In the genomic region with DNA sequence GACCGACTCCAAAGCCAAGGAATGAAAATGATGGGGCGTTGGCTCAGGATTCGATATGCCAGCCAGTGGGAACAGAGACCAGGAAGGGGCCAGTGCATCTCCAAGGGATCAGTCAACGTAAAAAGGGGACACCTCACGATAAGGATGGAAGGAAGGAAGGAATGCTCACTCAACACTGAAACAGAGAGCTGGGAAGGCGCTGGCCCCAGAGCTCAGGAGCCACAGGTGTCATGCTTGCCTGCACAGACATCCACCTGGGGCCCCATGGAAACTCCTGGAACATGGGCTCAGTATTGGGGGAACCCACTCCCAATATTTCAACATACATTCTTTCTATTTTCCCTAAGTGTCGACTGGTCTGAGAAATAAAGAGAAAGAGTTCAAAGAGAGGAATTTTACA, we compare ENCODE assay signal across 16 cellular contexts. TPM values are rescaled to one million over a fixed set of nuclear protein-coding genes. Genes with fewer than 3 reads are reported as not detected.
"Had no signal": no experiment of that assay in that cellular context is flagged by ENCODE, and none has a peak within 500 bp of the region (broad histone marks: within the 10 kb centered on the region; RNA-seq: fewer than 3 reads in every experiment).

No MANE protein-coding gene starts in this region.

- DNase-seq: activated naive CD4-positive, alpha-beta T cell treated with anti-CD3 and anti-CD28 coated beads for 36 hours; adrenal gland; body of pancreas; central memory CD4-positive, alpha-beta T cell; dermis blood vessel endothelial cell; erythroblast; islet precursor cell; left lung; stimulated activated CD4-positive, alpha-beta T cell treated with anti-CD3 and anti-CD28 coated beads, Interleukin-12 subunit alpha, Interleukin-12 subunit beta, amount 100 ng/mL, for 4 hours had no signal

- H3K27me3 ChIP-seq: adrenal gland, body of pancreas, gastroesophageal sphincter, left lung, tibial nerve had no signal

- H3K36me3 ChIP-seq: adrenal gland, gastroesophageal sphincter, left lung, tibial nerve had no signal

- H3K4me1 Mint-ChIP-seq: stimulated activated memory B cell treated with anti-CD40 and anti-IgM and Interleukin-4, amounts not matched to agents 10 μg/mL and 1 μg/mL and 100 μg/mL, for 72 hours had no signal

- H3K27ac ChIP-seq: adrenal gland, body of pancreas had no signal

- H3K27ac Mint-ChIP-seq: activated naive CD4-positive, alpha-beta T cell treated with anti-CD3 and anti-CD28 coated beads for 36 hours; activated T-helper 1 cell treated with anti-CD3 and anti-CD28 coated beads, Interleukin-12 subunit alpha, Interleukin-12 subunit beta, Interleukin-2, Interleukin-4 antibody, amounts not matched to agents 30 ng/mL and 10 ng/mL and 1 ng/mL, durations not matched to agents 14 hours and 24 hours and 36 hours; stimulated activated memory B cell treated with anti-CD40 and anti-IgM and Interleukin-4, amounts not matched to agents 10 μg/mL and 1 μg/mL and 100 μg/mL, for 72 hours had no signal

- H3K36me3 Mint-ChIP-seq: stimulated activated memory B cell treated with anti-CD40 and anti-IgM and Interleukin-4, amounts not matched to agents 10 μg/mL and 1 μg/mL and 100 μg/mL, for 72 hours had no signal

- H3K9me3 ChIP-seq: adrenal gland, body of pancreas, gastroesophageal sphincter had no signal

- H3K4me3 Mint-ChIP-seq: activated naive CD4-positive, alpha-beta T cell treated with anti-CD3 and anti-CD28 coated beads for 36 hours; activated T-helper 1 cell treated with anti-CD3 and anti-CD28 coated beads, Interleukin-12 subunit alpha, Interleukin-12 subunit beta, Interleukin-2, Interleukin-4 antibody, amounts not matched to agents 30 ng/mL and 10 ng/mL and 1 ng/mL, durations not matched to agents 14 hours and 24 hours and 36 hours; stimulated activated memory B cell treated with anti-CD40 and anti-IgM and Interleukin-4, amounts not matched to agents 10 μg/mL and 1 μg/mL and 100 μg/mL, for 72 hours had no signal

- H3K4me3 ChIP-seq: adrenal gland, body of pancreas, gastroesophageal sphincter, left lung, tibial nerve had no signal

RNA-seq across cellular contexts. Expression of gene MMRN2, which starts 5.3 kb away (rescaled TPM):
- total RNA-seq: activated CD8-positive, alpha-beta memory T cell treated with anti-CD3 and anti-CD28 coated beads for 36 hours; activated naive CD4-positive, alpha-beta T cell treated with anti-CD3 and anti-CD28 coated beads for 36 hours; activated T-helper 1 cell treated with anti-CD3 and anti-CD28 coated beads, Interleukin-12 subunit alpha, Interleukin-12 subunit beta, Interleukin-2, Interleukin-4 antibody, amounts not matched to agents 30 ng/mL and 10 ng/mL and 1 ng/mL, durations not matched to agents 14 hours and 24 hours and 36 hours had no signal

RNA-seq across cellular contexts. Expression of gene SNCG, which starts 6.3 kb away (rescaled TPM):
- total RNA-seq: activated CD8-positive, alpha-beta memory T cell treated with anti-CD3 and anti-CD28 coated beads for 36 hours; SK-MEL-5 had no signal

RNA-seq across cellular contexts. Expression of gene ADIRF, which starts 16.2 kb away (rescaled TPM):
- total RNA-seq: activated CD8-positive, alpha-beta memory T cell treated with anti-CD3 and anti-CD28 coated beads for 36 hours; activated naive CD4-positive, alpha-beta T cell treated with anti-CD3 and anti-CD28 coated beads for 36 hours; activated T-helper 1 cell treated with anti-CD3 and anti-CD28 coated beads, Interleukin-12 subunit alpha, Interleukin-12 subunit beta, Interleukin-2, Interleukin-4 antibody, amounts not matched to agents 30 ng/mL and 10 ng/mL and 1 ng/mL, durations not matched to agents 14 hours and 24 hours and 36 hours; SK-MEL-5 had no signal
- polyA plus RNA-seq: neural cell had no signal
